19 cellular contexts compared by ENCODE assay signal in genomic region chr12:65162609-65163008, GRCh38.
DNase-seq lines count a peak whose midpoint lies in the region; ATAC-seq and TF ChIP-seq lines count a peak whose summit lies in the region.
"Had no signal": no experiment of that assay in that cellular context is flagged by ENCODE, and none has a peak within 500 bp of the region (broad histone marks: within the 10 kb centered on the region; RNA-seq: fewer than 3 reads in every experiment).

No MANE protein-coding gene starts in this region.

- no peaks in the 10 kb centered on the region for H3K9me3 ChIP-seq in HAP-1
- H3K9me3 ChIP-seq: MG63, thoracic aorta had no signal

- no peaks in the 10 kb centered on the region for H3K4me1 ChIP-seq in HAP-1

- ATAC-seq in GM18502 (IDR thresholded peaks at IDR 0.05; ENCODE audit: poor library complexity, unreplicated experiment): peak; percentile 59
- ATAC-seq in GM19043 (IDR thresholded peaks at IDR 0.05; ENCODE audit: low read depth, unreplicated experiment): peak; percentile 50
- peak; percentile 42 for ATAC-seq in HG02588 (IDR thresholded peaks at IDR 0.05; ENCODE audit: unreplicated experiment)
- peak; percentile 59 for ATAC-seq in HG03342 (IDR thresholded peaks at IDR 0.05; ENCODE audit: unreplicated experiment)
- ATAC-seq: naive thymus-derived CD8-positive, alpha-beta T cell had no signal

- H3K36me3 ChIP-seq in HAP-1 (replicated peaks): no peaks in the 10 kb centered on the region
- H3K36me3 ChIP-seq: cardiac muscle cell, MG63, thoracic aorta had no signal

- CTCF ChIA-PET in HEK293T (lab: Yijun Ruan, JAX): no interaction called here

- POLR2A ChIA-PET in HEK293T (lab: Yijun Ruan, JAX): no interaction called here

- in situ Hi-C loops in HAP-1 (cut with MboI; ENCODE audit: low sequenced_read_pairs): no loop called here

- no peak overlapping the region for H3K4me3 ChIP-seq in HAP-1
- H3K4me3 ChIP-seq: cardiac muscle cell, lung, MG63, thoracic aorta had no signal

- DNase-seq in HEK293T (ENCODE audit: extremely low spot score) (no peak), EL (no peak), HAP-1 (ENCODE audit: low spot score in 2 of 2) (no peak)
- DNase-seq in stimulated activated CD4-positive, alpha-beta T cell treated with anti-CD3 and anti-CD28 coated beads, Interleukin-15, amount 100 ng/mL, for 24 hours: no peak
- DNase-seq: activated T-cell treated with anti-CD3 and anti-CD28 coated beads for 4 hours; endodermal cell; foreskin fibroblast; MG63; naive thymus-derived CD8-positive, alpha-beta T cell; NCI-H2081; NCI-H774; RPMI8226 had no signal

- H3K27me3 ChIP-seq in HAP-1 (ENCODE audit: low read depth): peaks cover 20% of the 10 kb centered on the region

TF ChIP-seq in HEK293T, 16 proteins besides CTCF, POLR2A, EP300 and RAD21:
- TF ChIP-seq LEF1 (IDR thresholded peaks at IDR 0.05; ENCODE audit: borderline replicate concordance) (no peak), HDGF (IDR thresholded peaks at IDR 0.05; ENCODE audit: borderline replicate concordance) (no peak), L3MBTL2 (conservative IDR thresholded peaks at IDR 0.05) (no peak), FOXM1 (IDR thresholded peaks at IDR 0.05; ENCODE audit: borderline replicate concordance) (no peak), FOXK2 (IDR thresholded peaks at IDR 0.05) (no peak), ELF4 (IDR thresholded peaks at IDR 0.05) (no peak), TARDBP (IDR thresholded peaks at IDR 0.05) (no peak), CTBP1 (IDR thresholded peaks at IDR 0.05; ENCODE audit: borderline replicate concordance) (no peak)
